ENCODE assay signal across 1 cellular context in the genomic region with DNA sequence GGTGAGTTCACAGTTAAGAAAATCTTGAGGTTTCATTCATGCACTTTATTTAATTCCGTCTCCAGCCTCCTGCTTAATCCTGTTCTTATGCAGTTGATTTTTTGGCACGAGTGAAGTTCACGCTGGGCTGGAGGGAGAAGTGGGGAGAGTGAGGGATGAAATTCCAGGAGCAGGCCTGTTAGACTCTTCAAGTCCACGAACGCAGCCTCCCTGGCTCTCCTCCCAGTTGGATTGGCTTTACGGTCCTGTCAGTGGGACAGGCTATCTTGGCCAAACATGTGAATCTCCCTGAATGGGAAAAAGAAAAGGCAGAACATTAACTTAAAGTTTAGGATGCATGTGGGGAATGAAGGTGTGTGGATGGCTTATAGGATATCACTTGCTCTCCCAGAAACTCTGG.
TF ChIP-seq lines count a peak whose summit lies in the region.

No MANE protein-coding gene starts in this region.

TF ChIP-seq in GM23338, 12 proteins besides CTCF, POLR2A, EP300 and RAD21 (continued from another document):
- TF ChIP-seq ZNF462 (CRISPR knock-in tag; IDR thresholded peaks at IDR 0.05): no peak
- TF ChIP-seq NANOG (IDR thresholded peaks at IDR 0.05; ENCODE audit: borderline replicate concordance): no peak
- TF ChIP-seq EZH2 (IDR thresholded peaks at IDR 0.05; ENCODE audit: low read depth, unreplicated experiment): no peak
- TF ChIP-seq, protein P1, sequence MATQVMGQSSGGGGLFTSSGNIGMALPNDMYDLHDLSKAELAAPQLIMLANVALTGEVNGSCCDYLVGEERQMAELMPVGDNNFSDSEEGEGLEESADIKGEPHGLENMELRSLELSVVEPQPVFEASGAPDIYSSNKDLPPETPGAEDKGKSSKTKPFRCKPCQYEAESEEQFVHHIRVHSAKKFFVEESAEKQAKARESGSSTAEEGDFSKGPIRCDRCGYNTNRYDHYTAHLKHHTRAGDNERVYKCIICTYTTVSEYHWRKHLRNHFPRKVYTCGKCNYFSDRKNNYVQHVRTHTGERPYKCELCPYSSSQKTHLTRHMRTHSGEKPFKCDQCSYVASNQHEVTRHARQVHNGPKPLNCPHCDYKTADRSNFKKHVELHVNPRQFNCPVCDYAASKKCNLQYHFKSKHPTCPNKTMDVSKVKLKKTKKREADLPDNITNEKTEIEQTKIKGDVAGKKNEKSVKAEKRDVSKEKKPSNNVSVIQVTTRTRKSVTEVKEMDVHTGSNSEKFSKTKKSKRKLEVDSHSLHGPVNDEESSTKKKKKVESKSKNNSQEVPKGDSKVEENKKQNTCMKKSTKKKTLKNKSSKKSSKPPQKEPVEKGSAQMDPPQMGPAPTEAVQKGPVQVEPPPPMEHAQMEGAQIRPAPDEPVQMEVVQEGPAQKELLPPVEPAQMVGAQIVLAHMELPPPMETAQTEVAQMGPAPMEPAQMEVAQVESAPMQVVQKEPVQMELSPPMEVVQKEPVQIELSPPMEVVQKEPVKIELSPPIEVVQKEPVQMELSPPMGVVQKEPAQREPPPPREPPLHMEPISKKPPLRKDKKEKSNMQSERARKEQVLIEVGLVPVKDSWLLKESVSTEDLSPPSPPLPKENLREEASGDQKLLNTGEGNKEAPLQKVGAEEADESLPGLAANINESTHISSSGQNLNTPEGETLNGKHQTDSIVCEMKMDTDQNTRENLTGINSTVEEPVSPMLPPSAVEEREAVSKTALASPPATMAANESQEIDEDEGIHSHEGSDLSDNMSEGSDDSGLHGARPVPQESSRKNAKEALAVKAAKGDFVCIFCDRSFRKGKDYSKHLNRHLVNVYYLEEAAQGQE (IDR thresholded peaks at IDR 0.05; ENCODE audit: unreplicated experiment): no peak
- no peak for TF ChIP-seq EZH2phosphoT487 (IDR thresholded peaks at IDR 0.05; ENCODE audit: unreplicated experiment)
- TF ChIP-seq ZNF331 (CRISPR knock-in tag; IDR thresholded peaks at IDR 0.05; ENCODE audit: low read depth): no peak
